ENCODE assay signal across 9 cellular contexts in genomic region chr1:45521413-45522323, GRCh38. TPM values are rescaled to one million over a fixed set of nuclear protein-coding genes. Genes with fewer than 3 reads are reported as not detected.
DNase-seq lines count a peak whose midpoint lies in the region; ATAC-seq, FAIRE-seq and TF ChIP-seq lines count a peak whose summit lies in the region.
"Had no signal": no experiment of that assay in that cellular context is flagged by ENCODE, and none has a peak within 500 bp of the region (broad histone marks: within the 10 kb centered on the region; RNA-seq: fewer than 3 reads in every experiment).

PRDX1 (minus strand) TSS chr1:45521884; CDS start chr1:45519043, 2,841 bp downstream.

- peaks cover 0 to 8% of the 10 kb centered on the region in 2 donors for H3K4me1 ChIP-seq in kidney (ENCODE audit: control insufficient read depth in 1 of 2, insufficient read depth in 1 of 2, low read depth in 1 of 2, low read length in 2 of 2)

- no peaks in the 10 kb centered on the region for H3K9me3 ChIP-seq in kidney (ENCODE audit: control insufficient read depth in 1 of 2, low read length in 2 of 2)

- DNase-seq in AG08396 (ENCODE audit: low spot score), result peak; percentile 96
- DNase-seq in NCI-H345 treated with DMSO at 0.1 percent for 48 hours (lab: John Stamatoyannopoulos, UW; ENCODE audit: unreplicated experiment), result peak; percentile 81
- DNase-seq in activated CD4-positive, CD25-positive, alpha-beta regulatory T cell treated with anti-CD3 and anti-CD28 coated beads, Interleukin-2, amount 50 U/mL, for 72 hours, result peak; percentile 99
- peak; percentile 75 to 89 for DNase-seq in cerebellar nuclear complex (lab: John Stamatoyannopoulos, UW)
- peak; percentile 99 for DNase-seq in kidney
- DNase-seq in stimulated activated CD4-positive, alpha-beta T cell treated with anti-CD3 and anti-CD28 coated beads, Interleukin-15, amount 100 ng/mL, for 24 hours, result peak; percentile 98

- H3K9ac ChIP-seq in kidney (ENCODE audit: low read length in 2 of 2), result peak within 1 kb of the TSS; percentile 86 to 91

- peak within 1 kb of the TSS; percentile 92 to 98 for H3K27ac ChIP-seq in kidney (ENCODE audit: low read depth in 2 of 2, low read length in 2 of 2)

- peaks cover 8 to 10% of the 10 kb centered on the region in 2 donors for H3K36me3 ChIP-seq in kidney (ENCODE audit: control insufficient read depth in 1 of 2, insufficient read depth in 2 of 2, low read length in 2 of 2)

- peak; percentile 23 for TF ChIP-seq CTCF in kidney (IDR thresholded peaks at IDR 0.05; ENCODE audit: borderline replicate concordance, extremely low read depth, insufficient read depth)

- ATAC-seq in GM19023 (IDR thresholded peaks at IDR 0.05; ENCODE audit: unreplicated experiment) (peak; percentile 74), HG03280 (IDR thresholded peaks at IDR 0.05; ENCODE audit: unreplicated experiment) (peak; percentile 79)

- H3K4me3 ChIP-seq in kidney (ENCODE audit: low read length in 2 of 2), result peak within 1 kb of the TSS; percentile 81 to 86

- intact Hi-C loops in kidney (cut with DNase I), result no loop called here

- FAIRE-seq in kidney (lab: Jason Lieb, UNC), result no peak
- FAIRE-seq: TTC549 had no signal

RNA-seq across cellular contexts. Expression of gene PRDX1, which starts in this region (rescaled TPM):
- 452 TPM for total RNA-seq in kidney
- polyA plus RNA-seq in kidney (ENCODE audit: insufficient read depth, low read depth, low replicate concordance), result 1,042 TPM

Comparison
In these comparisons a context has a peak if more than half of its experiments do, and no peak if none do; other contexts are left out.
1. Peak in every context shown above with its lines: DNase-seq, ATAC-seq, H3K4me3 ChIP-seq and H3K27ac ChIP-seq.